Comparison of ENCODE assay signal across 11 cellular contexts in genomic region chr3:138197058-138197457, GRCh38. TPM values are rescaled to one million over a fixed set of nuclear protein-coding genes. Genes with fewer than 3 reads are reported as not detected.
A peak's percentile ranks its signal among the peaks of the same experiment; 100 is the strongest.
DNase-seq lines count a peak whose midpoint lies in the region; ATAC-seq, FAIRE-seq and TF ChIP-seq lines count a peak whose summit lies in the region.
"Had no signal": no experiment of that assay in that cellular context is flagged by ENCODE, and none has a peak within 500 bp of the region (broad histone marks: within the 10 kb centered on the region; RNA-seq: fewer than 3 reads in every experiment).

No MANE protein-coding gene starts in this region.

- POLR2A ChIA-PET in Panc1 (lab: Charles Lee): no interaction called here

- no peaks in the 10 kb centered on the region for H3K36me3 ChIP-seq in H7 (replicated peaks; ENCODE audit: control insufficient read depth, insufficient read depth, low read length)
- no peaks in the 10 kb centered on the region for H3K36me3 ChIP-seq in Panc1 (ENCODE audit: control insufficient read depth, insufficient read depth, low read length)
- no peaks in the 10 kb centered on the region for H3K36me3 ChIP-seq in pancreas

- peak; percentile 72 for ATAC-seq in Panc1
- peak; percentile 71 to 92 (median 79) for ATAC-seq in pancreas

- no peak overlapping the region for H3K4me3 ChIP-seq in H7 (ENCODE audit: insufficient read depth, low read depth, low read length)
- H3K4me3 ChIP-seq in Panc1 (ENCODE audit: low read depth in 2 of 2, low read length in 2 of 2): no peak overlapping the region
- H3K4me3 ChIP-seq in fibroblast of mammary gland (ENCODE audit: control insufficient read depth, low read depth, low read length): no peak overlapping the region
- H3K4me3 ChIP-seq in pancreas: no peak overlapping the region

- H3K9me3 ChIP-seq in Panc1 (ENCODE audit: control insufficient read depth, insufficient read depth, low read depth, low read length) (no peaks in the 10 kb centered on the region), pancreas (no peaks in the 10 kb centered on the region)

- intact Hi-C loops in Panc1 (cut with micrococcal nuclease; ENCODE audit: unreplicated experiment) (no loop called here), pancreas (cut with DNase I) (no loop called here)

- no TSS peak for BruUV-seq in Panc1 (replicated peaks; lab: Mats Ljungman, UMichigan)

- TF ChIP-seq CTCF in Panc1 (IDR thresholded peaks at IDR 0.05) (no peak), fibroblast of mammary gland (conservative IDR thresholded peaks at IDR 0.05; ENCODE audit: control insufficient read depth, insufficient read depth, low read depth, low read length) (no peak), pancreas (IDR thresholded peaks at IDR 0.05) (no peak)

- no peaks in the 10 kb centered on the region for H3K27me3 ChIP-seq in H7 (ENCODE audit: control insufficient read depth, insufficient read depth, low read length)
- H3K27me3 ChIP-seq in Panc1 (ENCODE audit: control insufficient read depth, insufficient read depth, low read length): no peaks in the 10 kb centered on the region
- H3K27me3 ChIP-seq in pancreas: no peaks in the 10 kb centered on the region

- CTCF ChIA-PET in Panc1 (lab: Charles Lee): interaction anchor here (0.6 kb wide), 1 partner anchor 930 kb away, joined by 4 read pairs; no protein-coding TSS in a partner anchor

- no peak for FAIRE-seq in pancreas (lab: Jason Lieb, UNC)
- FAIRE-seq: kidney had no signal

- 38 to 39% methylated on average over 5 of the region's 5 CpGs for WGBS in pancreas, 2 donors

- DNase-seq in H7 (peak; percentile 56), Panc1 (ENCODE audit: low read depth, low spot score) (no peak), fibroblast of mammary gland (ENCODE audit: low read depth) (peak; percentile 42), pancreas (peak in 1 of 6 donors; percentile 21), occipital lobe (lab: John Stamatoyannopoulos, UW) (no peak), NCI-H69 (lab: John Stamatoyannopoulos, UW) (no peak), NCI-H1694 treated with DMSO at 0.1 percent for 48 hours (lab: John Stamatoyannopoulos, UW) (no peak), middle frontal gyrus (ENCODE audit: extremely low spot score, low spot score) (no peak)
- DNase-seq: kidney, NCI-H1417, WERI-Rb-1 had no signal

- in situ Hi-C loops in Panc1 (cut with HindIII; ENCODE audit: low pct_unique_long_range_greater_than_20kb, low sequenced_read_pairs): no loop called here

- no peak overlapping the region for H3K27ac ChIP-seq in Panc1 (ENCODE audit: low read length)
- H3K27ac ChIP-seq in pancreas: no peak overlapping the region
- H3K27ac ChIP-seq: WERI-Rb-1 had no signal

- no peaks in the 10 kb centered on the region; the same call in 1 of the 2 replicates for H3K4me1 ChIP-seq in Panc1 (ENCODE audit: control insufficient read depth, insufficient read depth, low read length)
- H3K4me1 ChIP-seq in pancreas: no peaks in the 10 kb centered on the region

RNA-seq across cellular contexts. Expression of gene ARMC8, which starts 10.0 kb away (rescaled TPM):
- total RNA-seq in H7 (2014; rRNA removed; shearing (Covaris generic)): 43.2 and 46.0 TPM in 2 replicates
- total RNA-seq in Panc1 (2021; ENCODE audit: unreplicated experiment): 56.0 TPM
- 25.9 TPM for polyA plus RNA-seq in Panc1 (2012; ENCODE audit: insufficient read length)
- total RNA-seq in pancreas: 10 to 100 TPM; 15.4 to 21.1 (median 18.6) TPM
- 10 to 100 TPM in 1 of 2 donors, 1 to 10 TPM in 1; 7.6 to 14.4 TPM for polyA plus RNA-seq in pancreas
- 85.6 TPM for total RNA-seq in occipital lobe

RNA-seq across cellular contexts. Expression of gene DBR1, which starts 22.3 kb away (rescaled TPM):
- 16.0 and 16.7 TPM in 2 replicates for total RNA-seq in H7 (2014; rRNA removed; shearing (Covaris generic))
- total RNA-seq in Panc1 (2021; ENCODE audit: unreplicated experiment) (21.8 TPM), pancreas (10 to 100 TPM in 1 of 6 donors, 1 to 10 TPM in 5; 4.3 to 12.2 (median 6.3) TPM), occipital lobe (38.8 TPM)
- 15.6 TPM for polyA plus RNA-seq in Panc1 (2012; ENCODE audit: insufficient read length)
- polyA plus RNA-seq in pancreas: 1 to 10 TPM; 3.5 to 7.6 TPM

Comparison
In these comparisons a context has a peak if more than half of its experiments do, and no peak if none do; other contexts are left out.
1. DNase-seq: peak in H7 (single experiment) and fibroblast of mammary gland (single experiment); none in Panc1 (single experiment), occipital lobe (single experiment), NCI-H69 (single experiment), NCI-H1694 treated with DMSO at 0.1 percent for 48 hours (single experiment) and middle frontal gyrus (single experiment).